22 cellular contexts compared by ENCODE assay signal in the genomic region with DNA sequence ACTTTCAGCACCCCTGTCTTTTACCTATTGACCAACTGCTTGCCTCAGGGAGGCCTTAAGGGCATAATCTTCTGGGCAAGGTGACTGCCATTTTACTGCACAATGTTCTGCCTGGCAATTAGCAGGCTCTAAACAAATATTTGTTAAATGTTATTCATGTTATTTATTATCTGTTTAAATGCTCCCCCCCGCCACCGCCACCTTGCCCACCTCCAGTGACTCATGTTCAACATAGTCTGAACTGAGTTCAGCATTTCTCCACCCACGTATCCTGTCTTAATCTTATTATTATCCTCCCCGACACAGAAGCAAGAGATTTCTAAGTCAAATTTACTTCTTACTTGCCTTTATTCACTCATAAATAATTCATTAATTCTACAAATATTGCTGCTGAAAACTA.
"Had no signal": no experiment of that assay in that cellular context is flagged by ENCODE, and none has a peak within 500 bp of the region (broad histone marks: within the 10 kb centered on the region; RNA-seq: fewer than 3 reads in every experiment).

No MANE protein-coding gene starts in this region.

- H3K4me1 Mint-ChIP-seq: activated CD4-positive, alpha-beta T cell treated with anti-CD3 and anti-CD28 coated beads, Interleukin-2, amount 10 ng/mL, durations not matched to agents 7 days and 5 days; activated naive CD8-positive, alpha-beta T cell treated with anti-CD3 and anti-CD28 coated beads, Interleukin-2, amount 10 ng/mL, durations not matched to agents 7 days and 5 days; naive B cell had no signal

- H3K27me3 Mint-ChIP-seq: activated CD4-positive, alpha-beta T cell treated with anti-CD3 and anti-CD28 coated beads, Interleukin-2, amount 10 ng/mL, durations not matched to agents 7 days and 5 days; activated naive CD8-positive, alpha-beta T cell treated with anti-CD3 and anti-CD28 coated beads, Interleukin-2, amount 10 ng/mL, durations not matched to agents 7 days and 5 days; naive B cell; progenitor cell of endocrine pancreas had no signal

- FAIRE-seq: endometrium, kidney had no signal

- H3K27ac ChIP-seq: body of pancreas, cardiac muscle cell, heart right ventricle, lower lobe of right lung, VCaP had no signal

- H3K4me3 ChIP-seq: body of pancreas, cardiac muscle cell, heart right ventricle, lower lobe of right lung, upper lobe of left lung had no signal

- H3K27me3 ChIP-seq: body of pancreas, cardiac muscle cell, heart right ventricle, upper lobe of left lung had no signal

- H3K4me3 Mint-ChIP-seq: activated CD4-positive, alpha-beta T cell treated with anti-CD3 and anti-CD28 coated beads, Interleukin-2, amount 10 ng/mL, durations not matched to agents 7 days and 5 days; activated naive CD8-positive, alpha-beta T cell treated with anti-CD3 and anti-CD28 coated beads, Interleukin-2, amount 10 ng/mL, durations not matched to agents 7 days and 5 days; T-helper 2 cell treated with Interferon-gamma antibody and Interleukin-4, amounts not matched to agents 5 μg/mL and 100 μg/mL, for 36 hours had no signal

- H3K9me3 ChIP-seq: body of pancreas, lower lobe of right lung had no signal

- DNase-seq: activated CD4-positive, alpha-beta T cell treated with anti-CD3 and anti-CD28 coated beads, Interleukin-2, amount 10 ng/mL, durations not matched to agents 7 days and 5 days; activated CD4-positive, CD25-positive, alpha-beta regulatory T cell treated with anti-CD3 and anti-CD28 coated beads, Interleukin-2, amount 50 U/mL, for 72 hours; activated naive CD8-positive, alpha-beta T cell treated with anti-CD3 and anti-CD28 coated beads, Interleukin-2, amount 10 ng/mL, durations not matched to agents 7 days and 5 days; activated T-cell treated with anti-CD3 and anti-CD28 coated beads, Interleukin-2, amount 50 U/mL, for 1 hour; amygdala; body of pancreas; cortex of kidney; heart right ventricle; kidney; lower lobe of right lung; naive B cell; right cardiac atrium; stimulated activated CD4-positive, alpha-beta T cell treated with anti-CD3 and anti-CD28 coated beads, Interleukin-12 subunit alpha, Interleukin-12 subunit beta, amount 100 ng/mL, for 4 hours; stimulated activated CD4-positive, alpha-beta T cell treated with anti-CD3 and anti-CD28 coated beads, Interleukin-4, amount 100 ng/mL, for 4 hours; stimulated activated naive CD8-positive, alpha-beta T cell treated with anti-CD3 and anti-CD28 coated beads, Interleukin-15, Interleukin-2, amounts not matched to agents 100 U/mL and 50 U/mL, for 24 hours; upper lobe of left lung had no signal

- H3K36me3 ChIP-seq: cardiac muscle cell, heart right ventricle, lower lobe of right lung, upper lobe of left lung had no signal

- H3K4me1 ChIP-seq: body of pancreas, heart right ventricle, lower lobe of right lung, upper lobe of left lung had no signal

- H3K36me3 Mint-ChIP-seq: naive B cell had no signal

- ATAC-seq: body of pancreas; heart right ventricle; left lobe of liver; right cardiac atrium; stimulated activated naive CD8-positive, alpha-beta T cell treated with anti-CD3 and anti-CD28 coated beads, Interleukin-15, Interleukin-2, amounts not matched to agents 100 U/mL and 50 U/mL, for 24 hours had no signal

- H3K27ac Mint-ChIP-seq: activated CD4-positive, alpha-beta T cell treated with anti-CD3 and anti-CD28 coated beads, Interleukin-2, amount 10 ng/mL, durations not matched to agents 7 days and 5 days; progenitor cell of endocrine pancreas; T-helper 2 cell treated with Interferon-gamma antibody and Interleukin-4, amounts not matched to agents 5 μg/mL and 100 μg/mL, for 36 hours had no signal
